Comparison of ENCODE assay signal across 8 cellular contexts in genomic region chr4:15149234-15149841, GRCh38.
DNase-seq lines count a peak whose midpoint lies in the region; ATAC-seq and TF ChIP-seq lines count a peak whose summit lies in the region.

No MANE protein-coding gene starts in this region.

- CTCF ChIA-PET in SK-N-SH (lab: Yijun Ruan, JAX) = interaction anchor here (0.8 to 1.2 kb wide), 4 partner anchors 11 to 1493 kb away, joined by 3 to 6 read pairs (median 4); no protein-coding TSS in a partner anchor

- POLR2A ChIA-PET in SK-N-SH (lab: Yijun Ruan, JAX) = no interaction called here

- no peaks in the 10 kb centered on the region for H3K27me3 Mint-ChIP-seq in mesothelial cell of epicardium (ENCODE audit: low read depth)
- peaks cover 8% of the 10 kb centered on the region for H3K27me3 Mint-ChIP-seq in stimulated activated naive CD8-positive, alpha-beta T cell treated with anti-CD3 and anti-CD28 coated beads, Interleukin-15, amount 100 ng/mL, for 72 hours

- peak overlapping the region; percentile 59; the same call in 1 of the 2 replicates for H3K4me2 ChIP-seq in SK-N-SH

- no peaks in the 10 kb centered on the region for H3K36me3 Mint-ChIP-seq in mesothelial cell of epicardium

- TF ChIP-seq CTCF in SK-N-SH (IDR thresholded peaks at IDR 0.05) (no peak), mesothelial cell of epicardium (IDR thresholded peaks at IDR 0.05; ENCODE audit: unreplicated experiment) (no peak)

- no peaks in the 10 kb centered on the region for H3K36me3 ChIP-seq in SK-N-SH (replicated peaks in 1 of 2; ENCODE audit: control insufficient read depth in 1 of 2, insufficient read depth in 2 of 2, low read length in 1 of 2)

- H2AFZ ChIP-seq in SK-N-SH (ENCODE audit: low read depth) = peak overlapping the region; percentile 77; the same call in 1 of the 2 replicates

- no peak overlapping the region for H3K9ac ChIP-seq in SK-N-SH

- no peaks in the 10 kb centered on the region for H3K9me2 ChIP-seq in SK-N-SH

- H4K20me1 ChIP-seq in SK-N-SH (ENCODE audit: insufficient read depth) = no peaks in the 10 kb centered on the region

- TF ChIP-seq EP300 in SK-N-SH (IDR thresholded peaks at IDR 0.05; ENCODE audit: borderline replicate concordance in 1 of 2, low read depth in 1 of 2, low read length in 1 of 2) = no peak

- H3K4me3 Mint-ChIP-seq in mesothelial cell of epicardium = no peak overlapping the region
- no peak overlapping the region for H3K4me3 Mint-ChIP-seq in stimulated activated naive CD8-positive, alpha-beta T cell treated with anti-CD3 and anti-CD28 coated beads, Interleukin-15, amount 100 ng/mL, for 72 hours

- H3K9me3 Mint-ChIP-seq in mesothelial cell of epicardium = no peaks in the 10 kb centered on the region
- H3K9me3 Mint-ChIP-seq in stimulated activated naive CD8-positive, alpha-beta T cell treated with anti-CD3 and anti-CD28 coated beads, Interleukin-15, amount 100 ng/mL, for 72 hours = no peaks in the 10 kb centered on the region

- H3K4me3 ChIP-seq in SK-N-SH (ENCODE audit: low read depth in 2 of 2, low read length in 1 of 2) = no peak overlapping the region

- H3K4me1 ChIP-seq in SK-N-SH (ENCODE audit: control insufficient read depth in 1 of 2, insufficient read depth in 2 of 2, low read depth in 1 of 2, low read length in 1 of 2) = peaks cover 14 to 34% of the 10 kb centered on the region in 2 experiments; a peak in 3 of 4 replicates

- no peak for TF ChIP-seq RAD21 in SK-N-SH (IDR thresholded peaks at IDR 0.05; ENCODE audit: low read length)

- H3K79me2 ChIP-seq in SK-N-SH (ENCODE audit: insufficient read depth) = no peaks in the 10 kb centered on the region

- peak overlapping the region; percentile 55 for H3K27ac Mint-ChIP-seq in mesothelial cell of epicardium
- H3K27ac Mint-ChIP-seq in stimulated activated naive CD8-positive, alpha-beta T cell treated with anti-CD3 and anti-CD28 coated beads, Interleukin-15, amount 100 ng/mL, for 72 hours = peak overlapping the region in 1 of 2 donors; percentile 8

- no peaks in the 10 kb centered on the region for H3K9me3 ChIP-seq in SK-N-SH

- H3K27ac ChIP-seq in SK-N-SH (ENCODE audit: low read depth in 2 of 2, low read length in 1 of 2) = peak overlapping the region; percentile 39 to 85; a peak in 3 of 4 replicates

- H3F3A ChIP-seq in SK-N-SH (replicated peaks; ENCODE audit: insufficient read depth) = no peaks in the 10 kb centered on the region

- ATAC-seq in GM18520 (IDR thresholded peaks at IDR 0.05; ENCODE audit: unreplicated experiment) (peak; percentile 83), HG02678 (IDR thresholded peaks at IDR 0.05; ENCODE audit: unreplicated experiment) (peak; percentile 67)
- ATAC-seq in stimulated activated naive CD8-positive, alpha-beta T cell treated with anti-CD3 and anti-CD28 coated beads, Interleukin-15, amount 100 ng/mL, for 72 hours = no peak

- WGBS in SK-N-SH (ENCODE audit: low lambda C conversion rate) = 79% methylated on average over 10 of the region's 10 CpGs

- peaks cover 26% of the 10 kb centered on the region for H3K4me1 Mint-ChIP-seq in mesothelial cell of epicardium
- no peaks in the 10 kb centered on the region for H3K4me1 Mint-ChIP-seq in stimulated activated naive CD8-positive, alpha-beta T cell treated with anti-CD3 and anti-CD28 coated beads, Interleukin-15, amount 100 ng/mL, for 72 hours

- no peaks in the 10 kb centered on the region for H3K27me3 ChIP-seq in SK-N-SH (ENCODE audit: insufficient read depth)

- DNase-seq in SK-N-SH (no peak), mesothelial cell of epicardium (ENCODE audit: low spot score in 2 of 2, unreplicated experiment in 2 of 2) (no peak), HK-2 (ENCODE audit: unreplicated experiment) (no peak), COLO668 (lab: John Stamatoyannopoulos, UW; ENCODE audit: unreplicated experiment) (no peak), cerebellar cortex (ENCODE audit: low spot score) (no peak)
- DNase-seq in stimulated activated naive CD8-positive, alpha-beta T cell treated with anti-CD3 and anti-CD28 coated beads, Interleukin-15, amount 100 ng/mL, for 72 hours = no peak

TF ChIP-seq in SK-N-SH, 30 proteins besides CTCF, POLR2A, EP300 and RAD21:
- TF ChIP-seq NFIC (IDR thresholded peaks at IDR 0.05; ENCODE audit: borderline replicate concordance) (no peak), YY1 (IDR thresholded peaks at IDR 0.05; ENCODE audit: low read depth) (no peak), TCF12 (IDR thresholded peaks at IDR 0.05) (no peak), EZH2phosphoT487 (IDR thresholded peaks at IDR 0.05; ENCODE audit: borderline replicate concordance, low read depth) (no peak), FOXM1 (IDR thresholded peaks at IDR 0.05; ENCODE audit: low read depth) (no peak)
- TF ChIP-seq, protein P1, sequence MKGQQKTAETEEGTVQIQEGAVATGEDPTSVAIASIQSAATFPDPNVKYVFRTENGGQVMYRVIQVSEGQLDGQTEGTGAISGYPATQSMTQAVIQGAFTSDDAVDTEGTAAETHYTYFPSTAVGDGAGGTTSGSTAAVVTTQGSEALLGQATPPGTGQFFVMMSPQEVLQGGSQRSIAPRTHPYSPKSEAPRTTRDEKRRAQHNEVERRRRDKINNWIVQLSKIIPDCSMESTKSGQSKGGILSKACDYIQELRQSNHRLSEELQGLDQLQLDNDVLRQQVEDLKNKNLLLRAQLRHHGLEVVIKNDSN (IDR thresholded peaks at IDR 0.05; ENCODE audit: borderline replicate concordance, low read depth) = no peak
TF ChIP-seq in SK-N-SH: peak in this region for 0.
